Comparison of ENCODE assay signal across 33 cellular contexts in the genomic region with DNA sequence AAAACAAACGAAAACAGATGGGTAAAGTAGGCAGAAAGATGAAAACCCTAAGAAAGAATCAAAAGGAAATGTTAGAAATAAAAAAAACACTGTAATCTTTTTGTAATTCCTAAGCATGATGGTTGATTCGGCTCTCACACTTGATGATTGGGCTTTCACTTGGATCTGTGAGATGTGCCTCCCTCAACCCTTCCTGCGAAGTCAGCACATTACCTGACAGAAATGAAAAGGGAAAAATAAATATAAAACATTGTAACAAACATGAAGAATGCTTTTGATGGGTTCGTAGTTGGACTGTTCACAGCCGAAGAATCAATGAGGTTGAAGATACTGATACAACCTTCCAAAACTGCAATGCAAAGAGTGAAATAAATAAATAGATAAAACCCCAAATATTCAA.
"Had no signal": no experiment of that assay in that cellular context is flagged by ENCODE, and none has a peak within 500 bp of the region (broad histone marks: within the 10 kb centered on the region; RNA-seq: fewer than 3 reads in every experiment).

No MANE protein-coding gene starts in this region.

- DNase-seq: activated effector memory CD4-positive, alpha-beta T cell treated with anti-CD3 and anti-CD28 coated beads, Interleukin-2, amount 50 U/mL, for 16 hours; activated effector memory CD4-positive, alpha-beta T cell treated with Interleukin-2 at 50 U/mL for 16 hours; activated gamma-delta T cell; activated gamma-delta T cell treated with Interleukin-2 at 50 U/mL for 16 hours; activated naive CD4-positive, alpha-beta T cell; activated naive CD4-positive, alpha-beta T cell treated with anti-CD3 and anti-CD28 coated beads for 36 hours; activated naive CD4-positive, alpha-beta T cell treated with anti-CD3 and anti-CD28 coated beads, Interleukin-2, amount 10 ng/mL, durations not matched to agents 7 days and 5 days; activated naive CD4-positive, alpha-beta T cell treated with anti-CD3 and anti-CD28 coated beads, Interleukin-2, amount 50 U/mL, for 16 hours; activated naive CD4-positive, alpha-beta T cell treated with Interleukin-2 at 50 U/mL for 16 hours; activated naive CD8-positive, alpha-beta T cell treated with anti-CD3 and anti-CD28 coated beads for 36 hours; activated naive CD8-positive, alpha-beta T cell treated with anti-CD3 and anti-CD28 coated beads, Interleukin-2, amount 10 ng/mL, durations not matched to agents 7 days and 5 days; activated naive CD8-positive, alpha-beta T cell treated with anti-CD3 and anti-CD28 coated beads, Interleukin-2, amount 50 U/mL, for 24 hours; activated T-cell treated with anti-CD3 and anti-CD28 coated beads, Interleukin-2, amount 50 U/mL, for 4 hours; activated T-cell treated with anti-CD3 and anti-CD28 coated beads, Interleukin-2, amount 50 U/mL, for 48 hours; activated T-cell treated with anti-CD3 and anti-CD28 coated beads, Interleukin-2, amount 50 U/mL, for 72 hours; adrenal gland; amniotic stem cell; amygdala; anterior cingulate cortex; aorta; body of pancreas; brain microvascular endothelial cell; caudate nucleus; central memory CD4-positive, alpha-beta T cell; cerebellar nuclear complex had no signal

- H3K27me3 ChIP-seq: adrenal gland, ascending aorta, body of pancreas, brain microvascular endothelial cell, breast epithelium, cardiac muscle cell had no signal

- ATAC-seq: activated naive CD4-positive, alpha-beta T cell treated with anti-CD3 and anti-CD28 coated beads, Interleukin-2, amount 50 U/mL, for 72 hours; activated naive CD8-positive, alpha-beta T cell treated with anti-CD3 and anti-CD28 coated beads, Interleukin-2, amount 50 U/mL, for 24 hours; activated T-cell treated with anti-CD3 and anti-CD28 coated beads, Interleukin-2, amount 50 U/mL, for 4 hours; activated T-cell treated with anti-CD3 and anti-CD28 coated beads, Interleukin-2, amount 50 U/mL, for 72 hours; activated T-helper 17 cell treated with anti-CD3 and anti-CD28 coated beads, Interleukin-2, amount 50 U/mL, for 72 hours; body of pancreas had no signal

- H3K4me1 ChIP-seq: adrenal gland, ascending aorta, body of pancreas, breast epithelium had no signal

- H3K36me3 ChIP-seq: adrenal gland, ascending aorta, brain microvascular endothelial cell, breast epithelium, cardiac muscle cell had no signal

- H3K27ac ChIP-seq: adrenal gland, ascending aorta, body of pancreas, brain microvascular endothelial cell, breast epithelium, cardiac muscle cell had no signal

- FAIRE-seq: astrocyte, bronchial epithelial cell, colon had no signal

- H3K4me3 ChIP-seq: adrenal gland, ascending aorta, body of pancreas, breast epithelium, cardiac muscle cell had no signal

- H3K9me3 ChIP-seq: adrenal gland, ascending aorta, body of pancreas had no signal
